Comparison of ENCODE assay signal across 20 cellular contexts in genomic region chr1:37124501-37124900, GRCh38.
A peak's percentile ranks its signal among the peaks of the same experiment; 100 is the strongest.
DNase-seq lines count a peak whose midpoint lies in the region; ATAC-seq and TF ChIP-seq lines count a peak whose summit lies in the region.
"Had no signal": no experiment of that assay in that cellular context is flagged by ENCODE, and none has a peak within 500 bp of the region (broad histone marks: within the 10 kb centered on the region; RNA-seq: fewer than 3 reads in every experiment).

No MANE protein-coding gene starts in this region.

- H3K79me1 ChIP-seq in neuronal stem cell (ENCODE audit: low read depth, low read length): no peaks in the 10 kb centered on the region

- TF ChIP-seq CTCF in BE2C (IDR thresholded peaks at IDR 0.05; ENCODE audit: low read depth, low read length) (no peak), right lobe of liver (IDR thresholded peaks at IDR 0.05) (no peak)
- no peak for TF ChIP-seq CTCF in CD8-positive, alpha-beta T cell (IDR thresholded peaks at IDR 0.05)

- H3K4ac ChIP-seq in neuronal stem cell (ENCODE audit: low read length): no peak overlapping the region

- H3K9me3 Mint-ChIP-seq in CD8-positive, alpha-beta T cell: peaks cover 4% of the 10 kb centered on the region
- H3K9me3 Mint-ChIP-seq: CD4-positive, alpha-beta T cell; GM23338 had no signal

- H3K4me2 ChIP-seq in neuronal stem cell (ENCODE audit: insufficient read depth, low read length, poor library complexity, severe bottlenecking): no peak overlapping the region
- H3K4me2 ChIP-seq: BLaER1 treated with 17β-estradiol and CSF1 and Interleukin-3, amounts not matched to agents 10 nM and 100 nM; GM23338 had no signal

- no peaks in the 10 kb centered on the region for H3K36me3 Mint-ChIP-seq in CD8-positive, alpha-beta T cell
- H3K36me3 Mint-ChIP-seq: CD14-positive monocyte had no signal

- no peak overlapping the region for H4K8ac ChIP-seq in neuronal stem cell (ENCODE audit: low read depth, low read length)

- POLR2A ChIA-PET in CD8-positive, alpha-beta T cell (lab: Charles Lee): no interaction called here

- H2AFZ ChIP-seq in neuronal stem cell (ENCODE audit: low read length): no peak overlapping the region
- H2AFZ ChIP-seq: GM23338 had no signal

- H3K4me3 ChIP-seq in BE2C (ENCODE audit: low read depth, low read length) (peak overlapping the region; percentile 16; the same call in 1 of the 2 replicates), neuronal stem cell (ENCODE audit: low read length in 2 of 2) (no peak overlapping the region), right lobe of liver (no peak overlapping the region)
- no peak overlapping the region for H3K4me3 ChIP-seq in CD8-positive, alpha-beta T cell (ENCODE audit: low read depth, low read length)
- H3K4me3 ChIP-seq: BLaER1 treated with 17β-estradiol and CSF1 and Interleukin-3, amounts not matched to agents 10 nM and 100 nM; GM23338; HAP-1 had no signal

- no peak overlapping the region for H2BK5ac ChIP-seq in neuronal stem cell (ENCODE audit: low read length)

- no peak overlapping the region for H2BK120ac ChIP-seq in neuronal stem cell (ENCODE audit: low read depth, low read length)

- intact Hi-C loops in right lobe of liver (cut with DNase I): no loop called here
- intact Hi-C loops in CD8-positive, alpha-beta T cell (cut with DNase I, micrococcal nuclease): no loop called here

- H2BK15ac ChIP-seq in neuronal stem cell (ENCODE audit: low read length): no peak overlapping the region

- H3K27me3 ChIP-seq in BE2C (no peaks in the 10 kb centered on the region), neuronal stem cell (ENCODE audit: control insufficient read depth in 3 of 3, insufficient read depth in 3 of 3, low read depth in 1 of 3, low read length in 3 of 3) (no peaks in the 10 kb centered on the region), right lobe of liver (no peaks in the 10 kb centered on the region)
- H3K27me3 ChIP-seq in CD8-positive, alpha-beta T cell (ENCODE audit: insufficient read depth, low read length): no peaks in the 10 kb centered on the region
- H3K27me3 ChIP-seq: BLaER1 treated with 17β-estradiol and CSF1 and Interleukin-3, amounts not matched to agents 10 nM and 100 nM had no signal

- H3K9ac ChIP-seq in neuronal stem cell (ENCODE audit: low read depth, low read length, poor library complexity): no peak overlapping the region
- H3K9ac ChIP-seq: BLaER1 treated with 17β-estradiol and CSF1 and Interleukin-3, amounts not matched to agents 10 nM and 100 nM had no signal

- no CpG with 5 or more reads among the region's 6 CpGs for WGBS in neuronal stem cell (ENCODE audit: extremely low coverage in 2 of 2, insufficient read length in 2 of 2, insufficient replicate concordance in 1 of 2), 2 donors
- WGBS in right lobe of liver (ENCODE audit: insufficient coverage, low coverage, low lambda C conversion rate, missing lambda C conversion rate): 56% methylated on average over 6 of the region's 6 CpGs

- no peaks in the 10 kb centered on the region for H3K36me3 ChIP-seq in BE2C
- no peaks in the 10 kb centered on the region for H3K36me3 ChIP-seq in neuronal stem cell (replicated peaks in 1 of 2; ENCODE audit: control insufficient read depth in 2 of 2, insufficient read depth in 2 of 2, low read length in 2 of 2)
- H3K36me3 ChIP-seq in right lobe of liver: no peaks in the 10 kb centered on the region
- no peaks in the 10 kb centered on the region for H3K36me3 ChIP-seq in CD8-positive, alpha-beta T cell (ENCODE audit: insufficient read depth, low read length)
- H3K36me3 ChIP-seq: BLaER1 treated with 17β-estradiol and CSF1 and Interleukin-3, amounts not matched to agents 10 nM and 100 nM; HAP-1 had no signal

- CTCF ChIA-PET in CD8-positive, alpha-beta T cell (lab: Charles Lee): no interaction called here

- no peak for ATAC-seq in right lobe of liver
- ATAC-seq in CD8-positive, alpha-beta T cell: no peak
- ATAC-seq: GM23338 had no signal

- no peak overlapping the region for H3K4me3 Mint-ChIP-seq in CD8-positive, alpha-beta T cell
- H3K4me3 Mint-ChIP-seq: B cell; CD14-positive monocyte; CD4-positive, alpha-beta T cell; GM23338 had no signal

- no peaks in the 10 kb centered on the region for H3K4me1 Mint-ChIP-seq in CD8-positive, alpha-beta T cell (ENCODE audit: low read depth)
- H3K4me1 Mint-ChIP-seq: B cell, CD14-positive monocyte, GM23338 had no signal

- H3K9me3 ChIP-seq in BE2C: no peaks in the 10 kb centered on the region
- H3K9me3 ChIP-seq in neuronal stem cell (replicated peaks in 1 of 2; ENCODE audit: control insufficient read depth in 2 of 2, insufficient read depth in 1 of 2, low read depth in 1 of 2, low read length in 2 of 2): no peaks in the 10 kb centered on the region
- H3K9me3 ChIP-seq in right lobe of liver: no peaks in the 10 kb centered on the region
- no peaks in the 10 kb centered on the region for H3K9me3 ChIP-seq in CD8-positive, alpha-beta T cell (ENCODE audit: low read length)
- H3K9me3 ChIP-seq: HAP-1 had no signal

- no peak overlapping the region for H2AK5ac ChIP-seq in neuronal stem cell (ENCODE audit: low read depth, low read length)

- H3K27ac ChIP-seq in neuronal stem cell (replicated peaks; ENCODE audit: low read length): no peak overlapping the region
- no peak overlapping the region for H3K27ac ChIP-seq in right lobe of liver
- H3K27ac ChIP-seq in CD8-positive, alpha-beta T cell (ENCODE audit: low read depth, low read length): no peak overlapping the region
- H3K27ac ChIP-seq: 22Rv1; BLaER1 treated with 17β-estradiol and CSF1 and Interleukin-3, amounts not matched to agents 10 nM and 100 nM had no signal

- H3K4me1 ChIP-seq in BE2C: peaks cover 16% of the 10 kb centered on the region
- H3K4me1 ChIP-seq in neuronal stem cell (ENCODE audit: control insufficient read depth in 2 of 2, insufficient read depth in 1 of 2, low read depth in 1 of 2, low read length in 2 of 2): peaks cover 0 to 4% of the 10 kb centered on the region in 2 donors
- no peaks in the 10 kb centered on the region for H3K4me1 ChIP-seq in right lobe of liver
- no peaks in the 10 kb centered on the region for H3K4me1 ChIP-seq in CD8-positive, alpha-beta T cell (ENCODE audit: insufficient read depth, low read length)
- H3K4me1 ChIP-seq: BLaER1 treated with 17β-estradiol and CSF1 and Interleukin-3, amounts not matched to agents 10 nM and 100 nM; HAP-1 had no signal

- no peak for TF ChIP-seq POLR2A in right lobe of liver (IDR thresholded peaks at IDR 0.05)

- no peak overlapping the region for H3K23ac ChIP-seq in neuronal stem cell (ENCODE audit: low read depth, low read length, poor library complexity)

- no peak overlapping the region for H3K27ac Mint-ChIP-seq in CD8-positive, alpha-beta T cell
- H3K27ac Mint-ChIP-seq: B cell; CD4-positive, alpha-beta T cell; GM23338 had no signal

- peaks cover 19% of the 10 kb centered on the region for H3K27me3 Mint-ChIP-seq in CD8-positive, alpha-beta T cell (ENCODE audit: low read depth)

- H2BK12ac ChIP-seq in neuronal stem cell (ENCODE audit: low read length): no peak overlapping the region

- H3K18ac ChIP-seq in neuronal stem cell (ENCODE audit: low read length): peak overlapping the region; percentile 1

- no peak overlapping the region for H4K91ac ChIP-seq in neuronal stem cell (ENCODE audit: low read depth, low read length, poor library complexity)

- no peak overlapping the region for H3K14ac ChIP-seq in neuronal stem cell (ENCODE audit: low read length)

- DNase-seq in NCI-H1092 treated with DMSO at 0.1 percent for 48 hours (lab: John Stamatoyannopoulos, UW) (peak; percentile 29), NCI-H1092 (lab: John Stamatoyannopoulos, UW) (no peak), BE2C (peak; percentile 67), NCI-H69 (lab: John Stamatoyannopoulos, UW) (peak; percentile 3), neuronal stem cell (ENCODE audit: low spot score) (no peak), right lobe of liver (no peak), NAMALWA (ENCODE audit: low spot score) (no peak)
- no peak for DNase-seq in CD8-positive, alpha-beta T cell
- DNase-seq: Calu3; CD4-positive, alpha-beta T cell; COR-L47; DMS53; DMS79 treated with DMSO at 0.1 percent for 48 hours; GF-D8 had no signal

Comparison
In these comparisons a context has a peak if more than half of its experiments do, and no peak if none do; other contexts are left out.
1. DNase-seq: peak in NCI-H1092 treated with DMSO at 0.1 percent for 48 hours (single experiment), BE2C (single experiment) and NCI-H69 (single experiment); none in NCI-H1092 (single experiment), neuronal stem cell (single experiment), right lobe of liver (0 of 3), CD8-positive, alpha-beta T cell (0 of 7) and NAMALWA (single experiment).